Comparison of ENCODE assay signal across 10 cellular contexts in the genomic region with DNA sequence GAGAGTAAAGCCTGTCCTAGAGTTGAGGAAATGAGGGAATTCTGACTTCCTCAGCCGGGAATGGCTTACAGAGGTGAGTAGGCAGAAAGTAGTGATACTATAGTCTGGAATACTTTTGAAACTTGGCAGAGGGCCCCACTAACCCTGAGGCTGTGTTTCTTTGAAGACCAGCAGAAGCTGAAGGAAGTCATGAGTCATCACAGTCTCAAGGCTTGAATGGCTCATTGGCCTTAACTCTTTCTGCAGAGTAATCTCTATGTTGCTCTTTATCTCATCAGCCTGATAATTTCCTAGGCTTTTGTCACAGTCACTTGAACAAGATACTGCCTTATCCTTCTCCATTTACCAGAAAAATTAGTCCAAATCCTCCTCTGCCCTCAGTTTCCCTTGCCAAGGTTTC.
A peak's percentile ranks its signal among the peaks of the same experiment; 100 is the strongest.
DNase-seq lines count a peak whose midpoint lies in the region; ATAC-seq and TF ChIP-seq lines count a peak whose summit lies in the region.
"Had no signal": no experiment of that assay in that cellular context is flagged by ENCODE, and none has a peak within 500 bp of the region (broad histone marks: within the 10 kb centered on the region; RNA-seq: fewer than 3 reads in every experiment).

No MANE protein-coding gene starts in this region.

- H3K4me3 Mint-ChIP-seq in naive thymus-derived CD4-positive, alpha-beta T cell = no peak overlapping the region
- H3K4me3 Mint-ChIP-seq: IgD-negative memory B cell had no signal

- peak overlapping the region in 1 of 9 donors; percentile 36 for H3K27ac Mint-ChIP-seq in naive thymus-derived CD4-positive, alpha-beta T cell
- H3K27ac Mint-ChIP-seq: IgD-negative memory B cell had no signal

- 23 to 45% (median 31%) methylated on average over 1 of the region's 1 CpG for WGBS in spleen, 5 donors

- no peak for TF ChIP-seq POLR2A in breast epithelium (IDR thresholded peaks at IDR 0.05)
- TF ChIP-seq POLR2A in spleen (IDR thresholded peaks at IDR 0.05) = no peak

- POLR2A ChIA-PET in naive thymus-derived CD4-positive, alpha-beta T cell (lab: Charles Lee) = no interaction called here

- H3K36me3 ChIP-seq in HUES48 (ENCODE audit: control insufficient read depth, insufficient read depth, low read length) = no peaks in the 10 kb centered on the region
- H3K36me3 ChIP-seq in breast epithelium = no peaks in the 10 kb centered on the region
- no peaks in the 10 kb centered on the region for H3K36me3 ChIP-seq in naive thymus-derived CD4-positive, alpha-beta T cell (ENCODE audit: control insufficient read depth in 2 of 3, insufficient read depth in 3 of 3, low read length in 3 of 3)
- H3K36me3 ChIP-seq in spleen = no peaks in the 10 kb centered on the region
- H3K36me3 ChIP-seq: uterus had no signal

- H3K4me1 ChIP-seq in HUES48 (ENCODE audit: control insufficient read depth, insufficient read depth, low read length) (peaks cover 40% of the 10 kb centered on the region), breast epithelium (no peaks in the 10 kb centered on the region), spleen (no peaks in the 10 kb centered on the region)
- no peaks in the 10 kb centered on the region for H3K4me1 ChIP-seq in naive thymus-derived CD4-positive, alpha-beta T cell (ENCODE audit: control insufficient read depth in 2 of 2, insufficient read depth in 2 of 2, low read length in 2 of 2)
- H3K4me1 ChIP-seq: uterus had no signal

- CTCF ChIA-PET in naive thymus-derived CD4-positive, alpha-beta T cell (lab: Charles Lee) = no interaction called here

- H3K36me3 Mint-ChIP-seq in naive thymus-derived CD4-positive, alpha-beta T cell = no peaks in the 10 kb centered on the region
- H3K36me3 Mint-ChIP-seq: IgD-negative memory B cell had no signal

- H3K9me3 Mint-ChIP-seq in naive thymus-derived CD4-positive, alpha-beta T cell = no peaks in the 10 kb centered on the region
- H3K9me3 Mint-ChIP-seq: IgD-negative memory B cell had no signal

- H3K4me1 Mint-ChIP-seq in naive thymus-derived CD4-positive, alpha-beta T cell = no peaks in the 10 kb centered on the region
- H3K4me1 Mint-ChIP-seq: IgD-negative memory B cell had no signal

- H3K27me3 Mint-ChIP-seq in naive thymus-derived CD4-positive, alpha-beta T cell = no peaks in the 10 kb centered on the region
- H3K27me3 Mint-ChIP-seq: IgD-negative memory B cell had no signal

- H3K4me3 ChIP-seq in HUES48 (ENCODE audit: low read depth, low read length) (no peak overlapping the region), breast epithelium (no peak overlapping the region), spleen (no peak overlapping the region)
- no peak overlapping the region for H3K4me3 ChIP-seq in naive thymus-derived CD4-positive, alpha-beta T cell (ENCODE audit: low read length)
- H3K4me3 ChIP-seq: uterus had no signal

- H3K27ac ChIP-seq in HUES48 (ENCODE audit: low read depth, low read length) (peak overlapping the region; percentile 2), breast epithelium (no peak overlapping the region), spleen (no peak overlapping the region)
- H3K27ac ChIP-seq in naive thymus-derived CD4-positive, alpha-beta T cell (ENCODE audit: low read depth, low read length) = no peak overlapping the region
- H3K27ac ChIP-seq: uterus had no signal

- ATAC-seq in GM21619 (IDR thresholded peaks at IDR 0.05; ENCODE audit: unreplicated experiment) (peak; percentile 82), HG02571 (IDR thresholded peaks at IDR 0.05; ENCODE audit: unreplicated experiment) (no peak)
- ATAC-seq in naive thymus-derived CD4-positive, alpha-beta T cell = peak; percentile 51

- DNase-seq in COLO829 (ENCODE audit: low spot score) (peak; percentile 93), breast epithelium (ENCODE audit: low spot score in 2 of 2) (peak; percentile 58 to 77), spleen (no peak), COLO668 (lab: John Stamatoyannopoulos, UW; ENCODE audit: unreplicated experiment) (no peak)
- DNase-seq in naive thymus-derived CD4-positive, alpha-beta T cell = no peak

- no peak for TF ChIP-seq CTCF in breast epithelium (IDR thresholded peaks at IDR 0.05)
- TF ChIP-seq CTCF in spleen (IDR thresholded peaks at IDR 0.05 in 8 of 11, conservative IDR thresholded peaks at IDR 0.05 in 3 of 11) = no peak

- intact Hi-C loops in breast epithelium (cut with DNase I; ENCODE audit: low total_unique reads) (no loop called here), spleen (cut with DNase I; ENCODE audit: low total_unique reads) (no loop called here)
- intact Hi-C loops in naive thymus-derived CD4-positive, alpha-beta T cell (cut with micrococcal nuclease) = loop anchor here in 1 of 2 donors (1.0 kb wide), 1 partner anchor 8 kb away; no protein-coding TSS in a partner anchor

- H3K27me3 ChIP-seq in HUES48 (ENCODE audit: control insufficient read depth, insufficient read depth, low read length) = no peaks in the 10 kb centered on the region
- no peaks in the 10 kb centered on the region for H3K27me3 ChIP-seq in breast epithelium
- no peaks in the 10 kb centered on the region for H3K27me3 ChIP-seq in naive thymus-derived CD4-positive, alpha-beta T cell (ENCODE audit: control insufficient read depth in 2 of 2, insufficient read depth in 2 of 2, low read length in 2 of 2)
- H3K27me3 ChIP-seq in spleen (replicated peaks in 1 of 7) = no peaks in the 10 kb centered on the region
- H3K27me3 ChIP-seq: uterus had no signal

- H3K9ac ChIP-seq in HUES48 (ENCODE audit: low read depth, low read length) = no peak overlapping the region

- H3K9me3 ChIP-seq in HUES48 (ENCODE audit: control insufficient read depth, insufficient read depth, low read length) (no peaks in the 10 kb centered on the region), breast epithelium (no peaks in the 10 kb centered on the region), spleen (no peaks in the 10 kb centered on the region)
- no peaks in the 10 kb centered on the region for H3K9me3 ChIP-seq in naive thymus-derived CD4-positive, alpha-beta T cell (ENCODE audit: control insufficient read depth in 2 of 3, low read length in 3 of 3)
- H3K9me3 ChIP-seq: uterus had no signal

Comparison
In these comparisons a context has a peak if more than half of its experiments do, and no peak if none do; other contexts are left out.
1. DNase-seq: peak in COLO829 (single experiment) and breast epithelium (2 of 2); none in naive thymus-derived CD4-positive, alpha-beta T cell (0 of 9), spleen (single experiment) and COLO668 (single experiment).